Comparison of ENCODE assay signal across 19 cellular contexts in genomic region chr1:27005648-27006496, GRCh38. TPM values are rescaled to one million over a fixed set of nuclear protein-coding genes. Genes with fewer than 3 reads are reported as not detected.
DNase-seq lines count a peak whose midpoint lies in the region; ATAC-seq and TF ChIP-seq lines count a peak whose summit lies in the region.
"Had no signal": no experiment of that assay in that cellular context is flagged by ENCODE, and none has a peak within 500 bp of the region (broad histone marks: within the 10 kb centered on the region; RNA-seq: fewer than 3 reads in every experiment).

No MANE protein-coding gene starts in this region.

- H3K79me1 ChIP-seq in IMR-90 (ENCODE audit: low read depth in 1 of 2, low read length in 2 of 2) (peaks cover 13 to 81% of the 10 kb centered on the region in 2 experiments; a peak in 3 of 4 replicates), neuronal stem cell (ENCODE audit: low read depth, low read length) (no peaks in the 10 kb centered on the region)

- no peak overlapping the region for H3K56ac ChIP-seq in IMR-90 (ENCODE audit: extremely low read depth, insufficient read depth, low read length)

- H2BK5ac ChIP-seq in IMR-90 (ENCODE audit: low read depth, low read length, poor library complexity, severe bottlenecking) (no peak overlapping the region), neuronal stem cell (ENCODE audit: low read length) (no peak overlapping the region)

- H3K4me3 Mint-ChIP-seq in endothelial cell (ENCODE audit: unreplicated experiment), result no peak overlapping the region
- H3K4me3 Mint-ChIP-seq: activated naive CD8-positive, alpha-beta T cell treated with anti-CD3 and anti-CD28 coated beads, Interleukin-2, amount 50 U/mL, for 24 hours; activated T-cell treated with anti-CD3 and anti-CD28 coated beads, Interleukin-2, amount 50 U/mL, for 4 hours; central memory CD8-positive, alpha-beta T cell; stimulated activated effector memory CD8-positive, alpha-beta T cell treated with anti-CD3 and anti-CD28 coated beads, Interleukin-12 subunit alpha, Interleukin-12 subunit beta, amount 100 ng/mL, for 72 hours had no signal

- H3K18ac ChIP-seq in IMR-90 (ENCODE audit: low read depth, low read length), result no peak overlapping the region
- peak overlapping the region; percentile 40 for H3K18ac ChIP-seq in neuronal stem cell (ENCODE audit: low read length)

- H3K27ac ChIP-seq in BLaER1 (peak overlapping the region; percentile 65), IMR-90 (ENCODE audit: insufficient read depth, low read length) (no peak overlapping the region), neuronal stem cell (replicated peaks; ENCODE audit: low read length) (no peak overlapping the region)
- H3K27ac ChIP-seq: gastrocnemius medialis, PC-9 had no signal

- H3K4me3 ChIP-seq in BLaER1, result no peak overlapping the region
- H3K4me3 ChIP-seq in IMR-90 (ENCODE audit: insufficient read depth, low read depth, low read length), result no peak overlapping the region
- H3K4me3 ChIP-seq in neuronal stem cell (ENCODE audit: low read length in 2 of 2), result no peak overlapping the region
- H3K4me3 ChIP-seq: gastrocnemius medialis, PC-9 had no signal

- H3K14ac ChIP-seq in IMR-90 (replicated peaks; ENCODE audit: low read depth, low read length) (no peak overlapping the region), neuronal stem cell (ENCODE audit: low read length) (no peak overlapping the region)

- no peak overlapping the region for H2BK20ac ChIP-seq in IMR-90 (ENCODE audit: low read depth, low read length)

- no peaks in the 10 kb centered on the region for H3K9me3 ChIP-seq in BLaER1
- no peaks in the 10 kb centered on the region for H3K9me3 ChIP-seq in IMR-90 (ENCODE audit: control insufficient read depth, insufficient read depth, low read length)
- no peaks in the 10 kb centered on the region for H3K9me3 ChIP-seq in neuronal stem cell (replicated peaks in 1 of 2; ENCODE audit: control insufficient read depth in 2 of 2, insufficient read depth in 1 of 2, low read depth in 1 of 2, low read length in 2 of 2)
- H3K9me3 ChIP-seq: gastrocnemius medialis had no signal

- peaks cover 75% of the 10 kb centered on the region for H3K4me1 ChIP-seq in BLaER1
- peaks cover 37% of the 10 kb centered on the region for H3K4me1 ChIP-seq in IMR-90 (ENCODE audit: control insufficient read depth, insufficient read depth, low read length)
- peaks cover 42 to 47% of the 10 kb centered on the region in 2 donors for H3K4me1 ChIP-seq in neuronal stem cell (ENCODE audit: control insufficient read depth in 2 of 2, insufficient read depth in 1 of 2, low read depth in 1 of 2, low read length in 2 of 2)

- dilution Hi-C loops in IMR-90 (cut with HindIII; ENCODE audit: low sequenced_read_pairs, unreplicated experiment), result no loop called here

- peak overlapping the region; percentile 7 for H2BK12ac ChIP-seq in neuronal stem cell (ENCODE audit: low read length)

- H3K36me3 Mint-ChIP-seq in endothelial cell (ENCODE audit: low read depth, unreplicated experiment), result no peaks in the 10 kb centered on the region
- H3K36me3 Mint-ChIP-seq: stimulated activated effector memory CD8-positive, alpha-beta T cell treated with anti-CD3 and anti-CD28 coated beads, Interleukin-12 subunit alpha, Interleukin-12 subunit beta, amount 100 ng/mL, for 72 hours had no signal

- ATAC-seq in IMR-90 (ENCODE audit: low read depth), result no peak
- ATAC-seq: activated naive CD8-positive, alpha-beta T cell treated with anti-CD3 and anti-CD28 coated beads, Interleukin-2, amount 50 U/mL, for 24 hours; activated T-cell treated with anti-CD3 and anti-CD28 coated beads, Interleukin-2, amount 50 U/mL, for 4 hours; gastrocnemius medialis; stimulated activated effector memory CD8-positive, alpha-beta T cell treated with anti-CD3 and anti-CD28 coated beads, Interleukin-12 subunit alpha, Interleukin-12 subunit beta, amount 100 ng/mL, for 72 hours had no signal

- POLR2A ChIA-PET in IMR-90 (lab: Charles Lee; ENCODE audit: unreplicated experiment), result no interaction called here

- H2BK15ac ChIP-seq in IMR-90 (ENCODE audit: low read depth, low read length) (no peak overlapping the region), neuronal stem cell (ENCODE audit: low read length) (no peak overlapping the region)

- in situ Hi-C loops in IMR-90 (cut with MboI; ENCODE audit: low sequenced_read_pairs), result no loop called here

- no peak overlapping the region for H2AK9ac ChIP-seq in IMR-90 (replicated peaks; ENCODE audit: low read depth, low read length, poor library complexity)

- intact Hi-C loops in IMR-90 (cut with micrococcal nuclease), result no loop called here

- H3K36me3 ChIP-seq in BLaER1 (no peaks in the 10 kb centered on the region), IMR-90 (ENCODE audit: control insufficient read depth, insufficient read depth, low read length) (peaks cover 3% of the 10 kb centered on the region; the same call in 1 of the 2 replicates), neuronal stem cell (replicated peaks in 1 of 2; ENCODE audit: control insufficient read depth in 2 of 2, insufficient read depth in 2 of 2, low read length in 2 of 2) (peaks cover 7 to 39% of the 10 kb centered on the region in 2 donors)
- H3K36me3 ChIP-seq: gastrocnemius medialis had no signal

- no peak overlapping the region for H3K23ac ChIP-seq in IMR-90 (ENCODE audit: low read depth, low read length)
- peak overlapping the region; percentile 82 for H3K23ac ChIP-seq in neuronal stem cell (ENCODE audit: low read depth, low read length, poor library complexity)

- H3K9ac ChIP-seq in BLaER1 (no peak overlapping the region), IMR-90 (ENCODE audit: low read depth, low read length) (no peak overlapping the region), neuronal stem cell (ENCODE audit: low read depth, low read length, poor library complexity) (no peak overlapping the region)

- 91% methylated on average over 33 of the region's 48 CpGs; no CpG with 5 or more reads in 1 of the 2 experiments for WGBS in IMR-90 (ENCODE audit: extremely low coverage in 2 of 2, insufficient read length in 1 of 2), 2 experiments
- no CpG with 5 or more reads among the region's 48 CpGs for WGBS in neuronal stem cell (ENCODE audit: extremely low coverage in 2 of 2, insufficient read length in 2 of 2, insufficient replicate concordance in 1 of 2), 2 donors

- no peak for TF ChIP-seq CTCF in IMR-90 (conservative IDR thresholded peaks at IDR 0.05; ENCODE audit: low read depth, low read length)
- TF ChIP-seq CTCF in endothelial cell (IDR thresholded peaks at IDR 0.05; ENCODE audit: unreplicated experiment), result no peak

- H3K9me3 Mint-ChIP-seq in endothelial cell (ENCODE audit: unreplicated experiment), result no peaks in the 10 kb centered on the region
- H3K9me3 Mint-ChIP-seq: activated naive CD8-positive, alpha-beta T cell treated with anti-CD3 and anti-CD28 coated beads, Interleukin-2, amount 50 U/mL, for 24 hours; activated T-cell treated with anti-CD3 and anti-CD28 coated beads, Interleukin-2, amount 50 U/mL, for 4 hours; central memory CD8-positive, alpha-beta T cell; stimulated activated effector memory CD8-positive, alpha-beta T cell treated with anti-CD3 and anti-CD28 coated beads, Interleukin-12 subunit alpha, Interleukin-12 subunit beta, amount 100 ng/mL, for 72 hours had no signal

- peaks cover 1% of the 10 kb centered on the region for H3K27me3 Mint-ChIP-seq in endothelial cell (ENCODE audit: unreplicated experiment)

- H3K4ac ChIP-seq in IMR-90 (ENCODE audit: low read depth, low read length), result peak overlapping the region; percentile 25; the same call in 1 of the 2 replicates
- H3K4ac ChIP-seq in neuronal stem cell (ENCODE audit: low read length), result no peak overlapping the region

- H2BK120ac ChIP-seq in IMR-90 (ENCODE audit: low read depth, low read length) (no peak overlapping the region), neuronal stem cell (ENCODE audit: low read depth, low read length) (no peak overlapping the region)

- CTCF ChIA-PET in IMR-90 (lab: Yijun Ruan, JAX), result interaction anchor here (1.3 kb wide), 1 partner anchor 39 kb away, joined by 3 read pairs; no protein-coding TSS in a partner anchor

- TF ChIP-seq POLR2A in IMR-90 (IDR thresholded peaks at IDR 0.05; ENCODE audit: low read depth, low read length), result 0 out of 2 replicates have a peak, but pooled peaks have one; percentile 23

- BruUV-seq in IMR-90 (replicated peaks; lab: Mats Ljungman, UMichigan), result no TSS peak

- no peaks in the 10 kb centered on the region for H3K27me3 ChIP-seq in BLaER1
- H3K27me3 ChIP-seq in IMR-90 (ENCODE audit: control insufficient read depth, insufficient read depth, low read length), result no peaks in the 10 kb centered on the region
- no peaks in the 10 kb centered on the region for H3K27me3 ChIP-seq in neuronal stem cell (ENCODE audit: control insufficient read depth in 3 of 3, insufficient read depth in 3 of 3, low read depth in 1 of 3, low read length in 3 of 3)
- H3K27me3 ChIP-seq: gastrocnemius medialis had no signal

- H4K91ac ChIP-seq in IMR-90 (ENCODE audit: insufficient read depth, low read depth, low read length) (no peak overlapping the region), neuronal stem cell (ENCODE audit: low read depth, low read length, poor library complexity) (no peak overlapping the region)

- no peak for TF ChIP-seq RAD21 in IMR-90 (IDR thresholded peaks at IDR 0.05; ENCODE audit: low read length)

- no peak overlapping the region for H3K27ac Mint-ChIP-seq in endothelial cell (ENCODE audit: unreplicated experiment)
- H3K27ac Mint-ChIP-seq: activated naive CD8-positive, alpha-beta T cell treated with anti-CD3 and anti-CD28 coated beads, Interleukin-2, amount 50 U/mL, for 24 hours; stimulated activated effector memory CD8-positive, alpha-beta T cell treated with anti-CD3 and anti-CD28 coated beads, Interleukin-12 subunit alpha, Interleukin-12 subunit beta, amount 100 ng/mL, for 72 hours had no signal

- DNase-seq in IMR-90 (no peak), epidermal melanocyte (ENCODE audit: insufficient read length, low spot score) (peak; percentile 1), neuronal stem cell (ENCODE audit: low spot score) (no peak), DMS114 treated with DMSO at 0.1 percent for 48 hours (lab: John Stamatoyannopoulos, UW; ENCODE audit: unreplicated experiment) (no peak), DMS79 treated with DMSO at 0.1 percent for 48 hours (lab: John Stamatoyannopoulos, UW) (no peak), endothelial cell (ENCODE audit: low spot score) (no peak)
- DNase-seq in activated naive CD4-positive, alpha-beta T cell treated with Interleukin-2 at 50 U/mL for 16 hours, result no peak
- DNase-seq: activated naive CD8-positive, alpha-beta T cell treated with anti-CD3 and anti-CD28 coated beads, Interleukin-2, amount 50 U/mL, for 24 hours; activated T-cell treated with anti-CD3 and anti-CD28 coated beads, Interleukin-2, amount 50 U/mL, for 4 hours; gastrocnemius medialis; MM.1S; NCI-H2029; NCI-H510A treated with DMSO at 0.1 percent for 48 hours; small intestine had no signal

- H4K8ac ChIP-seq in IMR-90 (ENCODE audit: low read depth in 2 of 2, low read length in 2 of 2) (no peak overlapping the region), neuronal stem cell (ENCODE audit: low read depth, low read length) (peak overlapping the region; percentile 75)

- H3K4me2 ChIP-seq in BLaER1 (peak overlapping the region; percentile 84), IMR-90 (ENCODE audit: low read depth, low read length) (no peak overlapping the region), neuronal stem cell (ENCODE audit: insufficient read depth, low read length, poor library complexity, severe bottlenecking) (no peak overlapping the region)
- H3K4me2 ChIP-seq: PC-9 had no signal

- H4K5ac ChIP-seq in IMR-90 (ENCODE audit: low read depth, low read length), result no peak overlapping the region

- H2AK5ac ChIP-seq in IMR-90 (ENCODE audit: low read depth, low read length) (peak overlapping the region; percentile 9; the same call in 1 of the 2 replicates), neuronal stem cell (ENCODE audit: low read depth, low read length) (no peak overlapping the region)

- H3K9me1 ChIP-seq in IMR-90 (ENCODE audit: insufficient read depth, low read length), result peaks cover 40% of the 10 kb centered on the region

- H4K20me1 ChIP-seq in BLaER1, result no peaks in the 10 kb centered on the region
- peaks cover 13% of the 10 kb centered on the region for H4K20me1 ChIP-seq in IMR-90 (ENCODE audit: insufficient read depth, low read length)

- peak overlapping the region; percentile 43 for H2AFZ ChIP-seq in IMR-90 (replicated peaks; ENCODE audit: low read length, poor library complexity)
- no peak overlapping the region for H2AFZ ChIP-seq in neuronal stem cell (ENCODE audit: low read length)
- H2AFZ ChIP-seq: PC-9 had no signal

- H3K4me1 Mint-ChIP-seq in endothelial cell (ENCODE audit: unreplicated experiment), result peaks cover 4% of the 10 kb centered on the region
- H3K4me1 Mint-ChIP-seq: central memory CD8-positive, alpha-beta T cell; stimulated activated effector memory CD8-positive, alpha-beta T cell treated with anti-CD3 and anti-CD28 coated beads, Interleukin-12 subunit alpha, Interleukin-12 subunit beta, amount 100 ng/mL, for 72 hours had no signal

RNA-seq across cellular contexts. Expression of gene TENT5B, which starts 6.8 kb away (rescaled TPM):
- total RNA-seq in IMR-90 (2012; rRNA removed) (11.1 and 11.7 TPM in 2 replicates), endothelial cell (ENCODE audit: unreplicated experiment) (14.1 TPM)
- 7.3 and 8.2 TPM in 2 replicates for polyA plus RNA-seq in IMR-90 (2012; rRNA removed)
- polyA plus RNA-seq in IMR-90 (2012; cell fraction: cytosol; rRNA removed), result 7.3 and 9.8 TPM in 2 replicates
- 1.8 and 6.6 TPM in 2 replicates for polyA plus RNA-seq in IMR-90 (2012; cell fraction: nucleus; rRNA removed; ENCODE audit: low replicate concordance)
- 6.3 TPM for polyA plus RNA-seq in neuronal stem cell (2013, experiment 1 of 2)
- polyA plus RNA-seq in neuronal stem cell (2013, experiment 2 of 2), result 6.2 TPM

RNA-seq across cellular contexts. Expression of gene TRNP1, which starts 12.4 kb away (rescaled TPM):
- 68.6 and 91.6 TPM in 2 replicates for total RNA-seq in IMR-90 (2012; rRNA removed)
- 63.3 and 76.8 TPM in 2 replicates for polyA plus RNA-seq in IMR-90 (2012; rRNA removed)
- polyA plus RNA-seq in IMR-90 (2012; cell fraction: cytosol; rRNA removed), result 157 and 222 TPM in 2 replicates
- polyA plus RNA-seq in IMR-90 (2012; cell fraction: nucleus; rRNA removed; ENCODE audit: low replicate concordance), result 65.3 and 116 TPM in 2 replicates
- 1.3 TPM for polyA plus RNA-seq in neuronal stem cell (2013, experiment 1 of 2)
- polyA plus RNA-seq in neuronal stem cell (2013, experiment 2 of 2), result 1.3 TPM
- 4.2 TPM for total RNA-seq in endothelial cell (ENCODE audit: unreplicated experiment)

RNA-seq across cellular contexts. Expression of gene KDF1, which starts 45.6 kb away (rescaled TPM):
- total RNA-seq in IMR-90 (2012; rRNA removed), result not detected in 2 replicates
- polyA plus RNA-seq in IMR-90 (2012; rRNA removed), result not detected in 2 replicates
- not detected in 2 replicates for polyA plus RNA-seq in IMR-90 (2012; cell fraction: cytosol; rRNA removed)
- 0.07 TPM in 1 of 2 replicates, not detected in the other for polyA plus RNA-seq in IMR-90 (2012; cell fraction: nucleus; rRNA removed; ENCODE audit: low replicate concordance)
- 0.04 TPM for polyA plus RNA-seq in neuronal stem cell (2013, experiment 1 of 2)
- 0.03 TPM for polyA plus RNA-seq in neuronal stem cell (2013, experiment 2 of 2)
- total RNA-seq in endothelial cell (ENCODE audit: unreplicated experiment), result 0.21 TPM
- total RNA-seq: activated T-cell treated with anti-CD3 and anti-CD28 coated beads, Interleukin-2, amount 50 U/mL, for 4 hours; osteocyte had no signal

Comparison
In these comparisons a context has a peak if more than half of its experiments do, and no peak if none do; other contexts are left out.
1. RNA of gene TRNP1, which starts 12.4 kb away (total RNA-seq): 68.6 to 91.6 TPM in IMR-90; 4.2 TPM in endothelial cell (single experiment); every median in the first group is over 10 times any median in the second.